ENCODE assay signal across 23 cellular contexts in the genomic region with DNA sequence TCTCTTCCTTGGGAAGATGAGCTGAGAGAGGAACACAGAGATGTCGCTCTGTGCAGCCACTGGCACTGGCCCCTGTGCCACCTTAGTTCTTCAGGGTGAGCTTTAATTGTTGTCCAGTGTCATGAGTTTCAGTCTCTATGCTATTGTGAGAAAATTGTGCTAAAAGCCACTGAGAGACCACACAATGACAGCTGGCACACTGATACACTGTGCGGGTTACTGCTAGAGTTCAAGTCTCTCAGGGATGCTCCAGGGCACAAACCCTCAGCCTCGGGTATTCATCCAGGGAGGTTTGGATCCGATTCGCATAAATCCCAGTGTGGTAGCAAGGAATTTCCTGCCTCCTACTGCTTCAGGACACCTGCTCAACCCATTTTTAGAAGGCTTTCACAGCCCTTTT.
DNase-seq lines count a peak whose midpoint lies in the region; ATAC-seq, FAIRE-seq and TF ChIP-seq lines count a peak whose summit lies in the region.
"Had no signal": no experiment of that assay in that cellular context is flagged by ENCODE, and none has a peak within 500 bp of the region (broad histone marks: within the 10 kb centered on the region; RNA-seq: fewer than 3 reads in every experiment).

No MANE protein-coding gene starts in this region.

- no peak for TF ChIP-seq RAD21 in H1 (IDR thresholded peaks at IDR 0.05 in 1 of 2, conservative IDR thresholded peaks at IDR 0.05 in 1 of 2; ENCODE audit: low read depth in 2 of 2, low read length in 2 of 2)

- peaks cover 7% of the 10 kb centered on the region for H3K9me3 ChIP-seq in left ventricle myocardium inferior (replicated peaks)
- no peaks in the 10 kb centered on the region for H3K9me3 ChIP-seq in H1 (ENCODE audit: insufficient read depth in 2 of 2, low read depth in 1 of 2, low read length in 1 of 2)
- H3K9me3 ChIP-seq in trophoblast cell (ENCODE audit: insufficient read depth, low read depth, low read length), result no peaks in the 10 kb centered on the region
- H3K9me3 ChIP-seq in spleen, result no peaks in the 10 kb centered on the region
- no peaks in the 10 kb centered on the region for H3K9me3 ChIP-seq in uterus
- H3K9me3 ChIP-seq: BLaER1 treated with 17β-estradiol and CSF1 and Interleukin-3, amounts not matched to agents 10 nM and 100 nM had no signal

- no peak overlapping the region for H3K23ac ChIP-seq in H1 (ENCODE audit: insufficient read length)
- H3K23ac ChIP-seq in trophoblast cell (ENCODE audit: low read length), result no peak overlapping the region

- CTCF ChIA-PET in H1 (lab: Charles Lee; ENCODE audit: partially characterized antibody), result interaction anchor here (1.2 kb wide), 1 partner anchor 76 kb away, joined by 3 read pairs; no protein-coding TSS in a partner anchor

- H3K4me3 ChIP-seq in left ventricle myocardium inferior (no peak overlapping the region), H1 (ENCODE audit: extremely low read depth in 1 of 4, insufficient read depth in 2 of 4, low read depth in 3 of 4, low read length in 4 of 4) (no peak overlapping the region), trophoblast cell (ENCODE audit: low read depth, low read length) (no peak overlapping the region), spleen (no peak overlapping the region), uterus (no peak overlapping the region)
- H3K4me3 ChIP-seq: BLaER1 treated with 17β-estradiol and CSF1 and Interleukin-3, amounts not matched to agents 10 nM and 100 nM had no signal

- H4K12ac ChIP-seq in trophoblast cell (ENCODE audit: low read depth, low read length), result no peak overlapping the region

- intact Hi-C loops in left ventricle myocardium inferior (cut with micrococcal nuclease), result no loop called here
- intact Hi-C loops in Right ventricle myocardium superior (cut with DNase I), result no loop called here
- intact Hi-C loops in spleen (cut with DNase I; ENCODE audit: low total_unique reads), result no loop called here
- intact Hi-C loops in uterus (cut with DNase I; ENCODE audit: low total_unique reads), result no loop called here

- H4K5ac ChIP-seq in H1 (ENCODE audit: insufficient read length, low read depth, low read length), result no peak overlapping the region

- H2AK5ac ChIP-seq in H1 (ENCODE audit: low read depth, low read length), result no peak overlapping the region
- H2AK5ac ChIP-seq in trophoblast cell (ENCODE audit: low read length), result no peak overlapping the region

- H3K4ac ChIP-seq in H1 (replicated peaks; ENCODE audit: insufficient read length, low read depth, low read length) (no peak overlapping the region), trophoblast cell (ENCODE audit: low read depth, low read length) (no peak overlapping the region)

- H3K56ac ChIP-seq in H1 (replicated peaks; ENCODE audit: insufficient read length, low read depth, low read length), result no peak overlapping the region

- H3K23me2 ChIP-seq in H1 (ENCODE audit: low read depth, low read length), result no peaks in the 10 kb centered on the region

- H3K27ac ChIP-seq in left ventricle myocardium inferior (replicated peaks) (peak overlapping the region; percentile 6), H1 (ENCODE audit: low read depth, low read length) (no peak overlapping the region), trophoblast cell (ENCODE audit: low read depth, low read length) (no peak overlapping the region), substantia nigra (ENCODE audit: low read depth, low read length, poor library complexity, severe bottlenecking) (no peak overlapping the region), spleen (no peak overlapping the region), uterus (no peak overlapping the region)
- H3K27ac ChIP-seq: 22Rv1; BLaER1 treated with 17β-estradiol and CSF1 and Interleukin-3, amounts not matched to agents 10 nM and 100 nM had no signal

- H3K4me1 ChIP-seq in left ventricle myocardium inferior (peaks cover 34% of the 10 kb centered on the region), H1 (replicated peaks in 1 of 4; ENCODE audit: control insufficient read depth in 3 of 4, insufficient read depth in 4 of 4, low read length in 3 of 4) (0 out of 7 replicates have a peak, but pooled peaks cover 0 to 2% (median 0%) of the 10 kb centered on the region in 4 experiments), trophoblast cell (ENCODE audit: control insufficient read depth in 1 of 2, insufficient read depth in 2 of 2, low read length in 2 of 2) (no peaks in the 10 kb centered on the region), spleen (no peaks in the 10 kb centered on the region), uterus (no peaks in the 10 kb centered on the region)
- H3K4me1 ChIP-seq: BLaER1 treated with 17β-estradiol and CSF1 and Interleukin-3, amounts not matched to agents 10 nM and 100 nM had no signal

- H2BK5ac ChIP-seq in H1 (ENCODE audit: low read depth, low read length) (0 out of 2 replicates have a peak overlapping the region, but pooled peaks have one; percentile 14), trophoblast cell (ENCODE audit: low read depth, low read length, poor library complexity) (no peak overlapping the region)

- peak overlapping the region; percentile 1; the same call in 1 of the 2 replicates for H3K18ac ChIP-seq in H1 (ENCODE audit: extremely low read depth, low read length)
- H3K18ac ChIP-seq in trophoblast cell (ENCODE audit: low read length), result no peak overlapping the region

- H3K4me2 ChIP-seq in H1 (ENCODE audit: insufficient read depth in 1 of 2, low read depth in 2 of 2, low read length in 2 of 2) (no peak overlapping the region), trophoblast cell (ENCODE audit: low read length) (no peak overlapping the region)
- H3K4me2 ChIP-seq: BLaER1 treated with 17β-estradiol and CSF1 and Interleukin-3, amounts not matched to agents 10 nM and 100 nM had no signal

- H3K79me2 ChIP-seq in H1 (ENCODE audit: control insufficient read depth in 1 of 2, insufficient read depth in 2 of 2, low read length in 2 of 2) (no peaks in the 10 kb centered on the region), trophoblast cell (ENCODE audit: control insufficient read depth, insufficient read depth, low read length, poor library complexity) (no peaks in the 10 kb centered on the region)

- H3K9ac ChIP-seq in H1 (replicated peaks in 1 of 4; ENCODE audit: extremely low read depth in 1 of 4, low read depth in 3 of 4, low read length in 3 of 4), result no peak overlapping the region
- H3K9ac ChIP-seq in trophoblast cell (ENCODE audit: low read length), result no peak overlapping the region
- H3K9ac ChIP-seq: BLaER1 treated with 17β-estradiol and CSF1 and Interleukin-3, amounts not matched to agents 10 nM and 100 nM had no signal

- H2BK120ac ChIP-seq in H1 (replicated peaks; ENCODE audit: low read depth, low read length), result no peak overlapping the region
- no peak overlapping the region for H2BK120ac ChIP-seq in trophoblast cell (ENCODE audit: insufficient read depth, low read length, poor library complexity)

- H3K27me3 ChIP-seq in left ventricle myocardium inferior (ENCODE audit: low read depth) (no peaks in the 10 kb centered on the region), H1 (replicated peaks in 1 of 4; ENCODE audit: control insufficient read depth in 3 of 4, extremely low read depth in 1 of 4, insufficient read depth in 3 of 4, low read length in 3 of 4) (no peaks in the 10 kb centered on the region), trophoblast cell (ENCODE audit: insufficient read depth, low read length) (no peaks in the 10 kb centered on the region), spleen (replicated peaks in 1 of 7) (peaks cover 0 to 12% (median 0%) of the 10 kb centered on the region in 7 donors), uterus (no peaks in the 10 kb centered on the region)
- H3K27me3 ChIP-seq: BLaER1 treated with 17β-estradiol and CSF1 and Interleukin-3, amounts not matched to agents 10 nM and 100 nM had no signal

- H4K91ac ChIP-seq in H1 (replicated peaks; ENCODE audit: insufficient read length, low read length) (peak overlapping the region; percentile 61), trophoblast cell (ENCODE audit: low read depth, low read length) (no peak overlapping the region)

- H2AFZ ChIP-seq in H1 (ENCODE audit: low read length) (no peak overlapping the region), trophoblast cell (ENCODE audit: insufficient read depth, low read length, poor library complexity) (peak overlapping the region; percentile 6)

- WGBS in H1 (ENCODE audit: extremely low coverage in 1 of 2, insufficient coverage in 1 of 2, insufficient read length in 1 of 2, insufficient replicate concordance in 2 of 2, low coverage in 1 of 2, low lambda C conversion rate in 2 of 2, missing lambda C conversion rate in 1 of 2), 2 experiments, result 93% methylated on average over 5 of the region's 5 CpGs; no CpG with 5 or more reads in 1 of the 2 experiments
- no CpG with 5 or more reads among the region's 5 CpGs for WGBS in trophoblast cell (ENCODE audit: extremely low coverage, insufficient coverage, insufficient read length)
- WGBS in spleen, 5 donors, result 87 to 95% (median 92%) methylated on average over 5 of the region's 5 CpGs

- H3K36me3 ChIP-seq in left ventricle myocardium inferior, result no peaks in the 10 kb centered on the region
- H3K36me3 ChIP-seq in H1 (ENCODE audit: control insufficient read depth in 2 of 4, insufficient read depth in 4 of 4, low read length in 3 of 4), result no peaks in the 10 kb centered on the region
- H3K36me3 ChIP-seq in trophoblast cell (ENCODE audit: control insufficient read depth in 1 of 2, insufficient read depth in 2 of 2, low read length in 2 of 2), result no peaks in the 10 kb centered on the region
- no peaks in the 10 kb centered on the region for H3K36me3 ChIP-seq in spleen
- no peaks in the 10 kb centered on the region for H3K36me3 ChIP-seq in uterus
- H3K36me3 ChIP-seq: BLaER1 treated with 17β-estradiol and CSF1 and Interleukin-3, amounts not matched to agents 10 nM and 100 nM had no signal

- H4K8ac ChIP-seq in H1 (ENCODE audit: extremely low read depth, insufficient read depth, low read length) (0 out of 2 replicates have a peak overlapping the region, but pooled peaks have one; percentile 62), trophoblast cell (ENCODE audit: low read depth, low read length) (no peak overlapping the region)

- FAIRE-seq in H1 (lab: Jason Lieb, UNC), result no peak
- FAIRE-seq: G401.6, GM18507 had no signal

- H2BK12ac ChIP-seq in H1 (ENCODE audit: low read depth, low read length) (peak overlapping the region; percentile 52; the same call in 1 of the 2 replicates), trophoblast cell (ENCODE audit: low read length) (no peak overlapping the region)

- 0 out of 2 replicates have a peak overlapping the region, but pooled peaks have one; percentile 11 for H2BK20ac ChIP-seq in H1 (ENCODE audit: low read length)

- ATAC-seq in Right ventricle myocardium superior (ENCODE audit: poor library complexity), result no peak
- ATAC-seq: CD8-positive, alpha-beta T cell; HCT116 had no signal

- DNase-seq in left ventricle myocardium inferior, result no peak
- no peak for DNase-seq in Right ventricle myocardium superior
- no peak for DNase-seq in H1 (ENCODE audit: low read depth in 1 of 2, low spot score in 2 of 2)
- DNase-seq in trophoblast cell, result no peak
- no peak for DNase-seq in HPDE6-E6E7 (ENCODE audit: extremely low spot score)
- DNase-seq in substantia nigra (lab: John Stamatoyannopoulos, UW), result no peak
- no peak for DNase-seq in spleen
- DNase-seq in uterus, result no peak
- DNase-seq: Calu3; CD8-positive, alpha-beta T cell; DMS153; GOT3; Karpas-422; MV-4-11; NCI-H1105 treated with DMSO at 0.1 percent for 48 hours; NCI-H2029 treated with DMSO at 0.1 percent for 48 hours; NCI-H226; NCI-H524 treated with DMSO at 0.1 percent for 48 hours had no signal

- POLR2A ChIA-PET in H1 (lab: Charles Lee; ENCODE audit: partially characterized antibody), result no interaction called here

- H3K14ac ChIP-seq in H1 (ENCODE audit: insufficient read length) (no peak overlapping the region), trophoblast cell (ENCODE audit: low read length) (no peak overlapping the region)

- H4K20me1 ChIP-seq in H1 (replicated peaks in 1 of 2; ENCODE audit: control insufficient read depth in 1 of 2, insufficient read depth in 2 of 2, low read length in 2 of 2), result no peaks in the 10 kb centered on the region
- H4K20me1 ChIP-seq: BLaER1 treated with 17β-estradiol and CSF1 and Interleukin-3, amounts not matched to agents 10 nM and 100 nM had no signal

- no peak overlapping the region for H2BK15ac ChIP-seq in H1 (ENCODE audit: low read length)

- no peak for TF ChIP-seq EP300 in H1 (IDR thresholded peaks at IDR 0.05; ENCODE audit: borderline replicate concordance in 1 of 2, low read depth in 2 of 2, low read length in 2 of 2)

- TF ChIP-seq CTCF in left ventricle myocardium inferior (IDR thresholded peaks at IDR 0.05; ENCODE audit: borderline replicate concordance) (no peak), H1 (IDR thresholded peaks at IDR 0.05; ENCODE audit: control extremely low read depth in 1 of 3, insufficient read depth in 1 of 3, low read depth in 1 of 3, low read length in 3 of 3) (no peak), spleen (IDR thresholded peaks at IDR 0.05 in 8 of 11, conservative IDR thresholded peaks at IDR 0.05 in 3 of 11) (no peak), uterus (IDR thresholded peaks at IDR 0.05) (no peak)

- TF ChIP-seq POLR2A in H1 (IDR thresholded peaks at IDR 0.05; ENCODE audit: control extremely low read depth in 1 of 2, low read depth in 2 of 2, low read length in 2 of 2), result no peak
- TF ChIP-seq POLR2A in spleen (IDR thresholded peaks at IDR 0.05), result no peak
- no peak for TF ChIP-seq POLR2A in uterus (IDR thresholded peaks at IDR 0.05)

- no peaks in the 10 kb centered on the region for H3K79me1 ChIP-seq in H1 (ENCODE audit: low read depth, low read length)
- no peaks in the 10 kb centered on the region for H3K79me1 ChIP-seq in trophoblast cell (ENCODE audit: low read length)
